In genomic region chr4:4791299-4791798, GRCh38 we compare ENCODE assay signal across 17 cellular contexts.
A peak's percentile ranks its signal among the peaks of the same experiment; 100 is the strongest.
DNase-seq lines count a peak whose midpoint lies in the region; ATAC-seq and TF ChIP-seq lines count a peak whose summit lies in the region.
"Had no signal": no experiment of that assay in that cellular context is flagged by ENCODE, and none has a peak within 500 bp of the region (broad histone marks: within the 10 kb centered on the region; RNA-seq: fewer than 3 reads in every experiment).

No MANE protein-coding gene starts in this region.

- H3K27me3 ChIP-seq in MG63: no peaks in the 10 kb centered on the region
- H3K27me3 ChIP-seq: Peyer's patch had no signal

- ATAC-seq in GM21526 (IDR thresholded peaks at IDR 0.05; ENCODE audit: low FRiP score, unreplicated experiment) (no peak), GM21723 (IDR thresholded peaks at IDR 0.05; ENCODE audit: unreplicated experiment) (no peak)
- ATAC-seq: K562, T-helper 17 cell had no signal

- DNase-seq in Ammon's horn (ENCODE audit: low spot score) (peak; percentile 69), MG63 (peak; percentile 72), choroid plexus epithelial cell (ENCODE audit: low read depth) (peak; percentile 13), midbrain (lab: John Stamatoyannopoulos, UW) (peak; percentile 20), epidermal melanocyte (ENCODE audit: insufficient read length, low spot score) (no peak), HCEC 1CT (no peak)
- DNase-seq: activated CD4-positive, alpha-beta T cell treated with anti-CD3 and anti-CD28 coated beads for 4 hours; activated naive CD8-positive, alpha-beta T cell treated with anti-CD3 and anti-CD28 coated beads for 36 hours; activated T-cell treated with anti-CD3 and anti-CD28 coated beads, Interleukin-2, amount 50 U/mL, for 1 hour; DMS79 treated with DMSO at 0.1 percent for 48 hours; NCI-H146; NCI-H526; Peyer's patch; T-helper 17 cell had no signal

- no peak for TF ChIP-seq CTCF in choroid plexus epithelial cell (conservative IDR thresholded peaks at IDR 0.05; ENCODE audit: low read depth, low read length)

- no peak overlapping the region for H3K4me3 ChIP-seq in MG63
- no peak overlapping the region for H3K4me3 ChIP-seq in choroid plexus epithelial cell (ENCODE audit: low read depth, low read length)
- H3K4me3 ChIP-seq: K562, Peyer's patch had no signal

- no peaks in the 10 kb centered on the region for H3K36me3 ChIP-seq in MG63
- H3K36me3 ChIP-seq: Peyer's patch had no signal

- peaks cover 4% of the 10 kb centered on the region for H3K9me3 ChIP-seq in MG63

Comparison
In these comparisons a context has a peak if more than half of its experiments do, and no peak if none do; other contexts are left out.
1. DNase-seq: peak in Ammon's horn (single experiment), MG63 (single experiment), choroid plexus epithelial cell (single experiment) and midbrain (single experiment); none in epidermal melanocyte (single experiment) and HCEC 1CT (single experiment).